1 cellular context compared by ENCODE assay signal in the genomic region with DNA sequence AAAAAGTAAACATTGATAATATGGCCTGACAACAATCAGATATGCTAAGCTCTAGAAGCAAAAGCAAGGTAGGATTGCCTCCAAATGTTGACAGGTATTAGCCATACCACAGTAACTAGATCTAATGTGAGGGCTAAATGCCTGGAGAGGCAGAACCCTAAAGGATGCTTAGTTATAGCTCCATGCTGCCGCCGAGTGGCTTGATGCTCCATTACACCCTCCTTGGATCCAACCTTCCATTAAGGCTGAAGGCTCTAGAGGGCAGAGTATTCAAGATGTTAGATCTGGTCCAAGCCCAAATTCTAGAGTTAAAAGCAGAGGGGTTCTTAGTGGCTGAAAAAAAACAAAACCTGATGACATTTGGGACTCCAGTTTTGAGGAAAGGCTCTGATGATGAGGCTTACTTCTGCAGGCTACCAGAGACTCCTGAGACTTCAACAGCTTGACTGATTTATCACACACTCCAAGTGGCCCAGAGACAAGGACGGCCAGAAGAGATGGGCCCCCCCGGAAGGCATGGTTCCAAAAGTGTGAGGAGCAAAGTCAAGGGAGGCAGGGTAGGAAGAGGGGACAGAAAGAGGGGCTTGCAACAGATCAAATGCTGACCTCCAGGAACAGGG.
A peak's percentile ranks its signal among the peaks of the same experiment; 100 is the strongest.
TF ChIP-seq lines count a peak whose summit lies in the region.

No MANE protein-coding gene starts in this region.

TF ChIP-seq in HepG2, 621 proteins besides CTCF, POLR2A, EP300 and RAD21 (continued from another document and continues in another):
- TF ChIP-seq SMC3 (IDR thresholded peaks at IDR 0.05; ENCODE audit: low read length) (peak; percentile 98), MTF2 (CRISPR knock-in tag; IDR thresholded peaks at IDR 0.05; ENCODE audit: borderline replicate concordance) (no peak), TOPORS (CRISPR knock-in tag; IDR thresholded peaks at IDR 0.05) (no peak), MAFG (CRISPR knock-in tag; IDR thresholded peaks at IDR 0.05) (no peak), RNF2 (conservative IDR thresholded peaks at IDR 0.05; ENCODE audit: low read depth) (no peak), ADNP (CRISPR knock-in tag; IDR thresholded peaks at IDR 0.05) (no peak), CC2D1A (CRISPR knock-in tag; IDR thresholded peaks at IDR 0.05) (no peak), ARNT2 (CRISPR knock-in tag; IDR thresholded peaks at IDR 0.05; ENCODE audit: low read depth) (0 out of 2 replicates have a peak, but pooled peaks have one; percentile 42), ZNF691 (CRISPR knock-in tag; IDR thresholded peaks at IDR 0.05; ENCODE audit: borderline replicate concordance, low read depth) (no peak), KDM6A (CRISPR knock-in tag; IDR thresholded peaks at IDR 0.05; ENCODE audit: low read depth) (no peak), ZNF460 (CRISPR knock-in tag; IDR thresholded peaks at IDR 0.05; ENCODE audit: borderline replicate concordance) (no peak), GPN1 (CRISPR knock-in tag; IDR thresholded peaks at IDR 0.05; ENCODE audit: borderline replicate concordance) (no peak), CEBPZ (IDR thresholded peaks at IDR 0.05; ENCODE audit: low read length) (no peak), ATF2 (CRISPR knock-in tag; IDR thresholded peaks at IDR 0.05) (0 out of 2 replicates have a peak, but pooled peaks have one; percentile 51), SMARCE1 (IDR thresholded peaks at IDR 0.05; ENCODE audit: borderline replicate concordance) (no peak), ARNT (IDR thresholded peaks at IDR 0.05) (no peak), STAG1 (CRISPR knock-in tag; IDR thresholded peaks at IDR 0.05) (peak; percentile 96), TP53 (CRISPR knock-in tag; conservative IDR thresholded peaks at IDR 0.05) (0 out of 2 replicates have a peak, but pooled peaks have one; percentile 41), KDM5B (CRISPR knock-in tag; IDR thresholded peaks at IDR 0.05; ENCODE audit: borderline replicate concordance) (no peak), ZNF703 (CRISPR knock-in tag; IDR thresholded peaks at IDR 0.05; ENCODE audit: borderline replicate concordance) (no peak), GABPA (IDR thresholded peaks at IDR 0.05; ENCODE audit: low read depth, low read length) (no peak), GABPA (CRISPR knock-in tag; IDR thresholded peaks at IDR 0.05; ENCODE audit: low read depth) (no peak), SRY (CRISPR knock-in tag; IDR thresholded peaks at IDR 0.05) (no peak), NCOA1 (CRISPR knock-in tag; IDR thresholded peaks at IDR 0.05) (no peak), ZBTB44 (CRISPR knock-in tag; IDR thresholded peaks at IDR 0.05) (no peak), E2F1 (CRISPR knock-in tag; IDR thresholded peaks at IDR 0.05) (no peak), ZNF615 (CRISPR knock-in tag; IDR thresholded peaks at IDR 0.05; ENCODE audit: borderline replicate concordance) (no peak), DNMT3B (CRISPR knock-in tag; conservative IDR thresholded peaks at IDR 0.05) (no peak), ZEB1 (IDR thresholded peaks at IDR 0.05; ENCODE audit: insufficient replicate concordance, low read depth) (no peak), CREM (IDR thresholded peaks at IDR 0.05) (no peak), CREM (CRISPR knock-in tag; IDR thresholded peaks at IDR 0.05) (no peak), ZNF607 (CRISPR knock-in tag; IDR thresholded peaks at IDR 0.05; ENCODE audit: borderline replicate concordance) (no peak), ZNF780A (CRISPR knock-in tag; IDR thresholded peaks at IDR 0.05) (no peak), ZSCAN25 (CRISPR knock-in tag; IDR thresholded peaks at IDR 0.05) (no peak), ZNF775 (CRISPR knock-in tag; IDR thresholded peaks at IDR 0.05; ENCODE audit: borderline replicate concordance) (no peak), ZBTB42 (CRISPR knock-in tag; IDR thresholded peaks at IDR 0.05) (no peak), NCOR1 (IDR thresholded peaks at IDR 0.05; ENCODE audit: borderline replicate concordance, low read length) (no peak)
- TF ChIP-seq, protein P1, sequence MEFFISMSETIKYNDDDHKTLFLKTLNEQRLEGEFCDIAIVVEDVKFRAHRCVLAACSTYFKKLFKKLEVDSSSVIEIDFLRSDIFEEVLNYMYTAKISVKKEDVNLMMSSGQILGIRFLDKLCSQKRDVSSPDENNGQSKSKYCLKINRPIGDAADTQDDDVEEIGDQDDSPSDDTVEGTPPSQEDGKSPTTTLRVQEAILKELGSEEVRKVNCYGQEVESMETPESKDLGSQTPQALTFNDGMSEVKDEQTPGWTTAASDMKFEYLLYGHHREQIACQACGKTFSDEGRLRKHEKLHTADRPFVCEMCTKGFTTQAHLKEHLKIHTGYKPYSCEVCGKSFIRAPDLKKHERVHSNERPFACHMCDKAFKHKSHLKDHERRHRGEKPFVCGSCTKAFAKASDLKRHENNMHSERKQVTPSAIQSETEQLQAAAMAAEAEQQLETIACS (CRISPR knock-in tag; IDR thresholded peaks at IDR 0.05): no peak
- TF ChIP-seq, protein P2, sequence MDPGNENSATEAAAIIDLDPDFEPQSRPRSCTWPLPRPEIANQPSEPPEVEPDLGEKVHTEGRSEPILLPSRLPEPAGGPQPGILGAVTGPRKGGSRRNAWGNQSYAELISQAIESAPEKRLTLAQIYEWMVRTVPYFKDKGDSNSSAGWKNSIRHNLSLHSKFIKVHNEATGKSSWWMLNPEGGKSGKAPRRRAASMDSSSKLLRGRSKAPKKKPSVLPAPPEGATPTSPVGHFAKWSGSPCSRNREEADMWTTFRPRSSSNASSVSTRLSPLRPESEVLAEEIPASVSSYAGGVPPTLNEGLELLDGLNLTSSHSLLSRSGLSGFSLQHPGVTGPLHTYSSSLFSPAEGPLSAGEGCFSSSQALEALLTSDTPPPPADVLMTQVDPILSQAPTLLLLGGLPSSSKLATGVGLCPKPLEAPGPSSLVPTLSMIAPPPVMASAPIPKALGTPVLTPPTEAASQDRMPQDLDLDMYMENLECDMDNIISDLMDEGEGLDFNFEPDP (CRISPR knock-in tag; conservative IDR thresholded peaks at IDR 0.05): no peak
- TF ChIP-seq, protein P3, sequence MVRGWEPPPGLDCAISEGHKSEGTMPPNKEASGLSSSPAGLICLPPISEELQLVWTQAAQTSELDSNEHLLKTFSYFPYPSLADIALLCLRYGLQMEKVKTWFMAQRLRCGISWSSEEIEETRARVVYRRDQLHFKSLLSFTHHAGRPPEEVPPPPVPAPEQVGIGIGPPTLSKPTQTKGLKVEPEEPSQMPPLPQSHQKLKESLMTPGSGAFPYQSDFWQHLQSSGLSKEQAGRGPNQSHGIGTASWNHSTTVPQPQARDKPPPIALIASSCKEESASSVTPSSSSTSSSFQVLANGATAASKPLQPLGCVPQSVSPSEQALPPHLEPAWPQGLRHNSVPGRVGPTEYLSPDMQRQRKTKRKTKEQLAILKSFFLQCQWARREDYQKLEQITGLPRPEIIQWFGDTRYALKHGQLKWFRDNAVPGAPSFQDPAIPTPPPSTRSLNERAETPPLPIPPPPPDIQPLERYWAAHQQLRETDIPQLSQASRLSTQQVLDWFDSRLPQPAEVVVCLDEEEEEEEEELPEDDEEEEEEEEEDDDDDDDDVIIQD (CRISPR knock-in tag; IDR thresholded peaks at IDR 0.05; ENCODE audit: low read depth): no peak
- TF ChIP-seq, protein P4, sequence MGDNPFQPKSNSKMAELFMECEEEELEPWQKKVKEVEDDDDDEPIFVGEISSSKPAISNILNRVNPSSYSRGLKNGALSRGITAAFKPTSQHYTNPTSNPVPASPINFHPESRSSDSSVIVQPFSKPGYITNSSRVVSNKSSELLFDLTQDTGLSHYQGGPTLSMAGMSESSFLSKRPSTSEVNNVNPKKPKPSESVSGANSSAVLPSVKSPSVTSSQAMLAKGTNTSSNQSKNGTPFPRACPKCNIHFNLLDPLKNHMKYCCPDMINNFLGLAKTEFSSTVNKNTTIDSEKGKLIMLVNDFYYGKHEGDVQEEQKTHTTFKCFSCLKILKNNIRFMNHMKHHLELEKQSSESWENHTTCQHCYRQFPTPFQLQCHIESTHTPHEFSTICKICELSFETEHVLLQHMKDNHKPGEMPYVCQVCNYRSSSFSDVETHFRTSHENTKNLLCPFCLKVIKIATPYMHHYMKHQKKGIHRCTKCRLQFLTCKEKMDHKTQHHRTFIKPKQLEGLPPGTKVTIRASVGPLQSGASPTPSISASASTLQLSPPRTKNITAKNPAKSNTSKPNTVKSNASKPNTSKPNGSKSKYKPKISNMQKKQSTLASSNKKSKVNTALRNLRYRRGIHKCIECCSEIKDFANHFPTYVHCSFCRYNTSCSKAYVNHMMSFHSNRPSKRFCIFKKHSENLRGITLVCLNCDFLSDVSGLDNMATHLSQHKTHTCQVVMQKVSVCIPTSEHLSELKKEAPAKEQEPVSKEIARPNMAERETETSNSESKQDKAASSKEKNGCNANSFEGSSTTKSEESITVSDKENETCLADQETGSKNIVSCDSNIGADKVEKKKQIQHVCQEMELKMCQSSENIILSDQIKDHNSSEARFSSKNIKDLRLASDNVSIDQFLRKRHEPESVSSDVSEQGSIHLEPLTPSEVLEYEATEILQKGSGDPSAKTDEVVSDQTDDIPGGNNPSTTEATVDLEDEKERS (CRISPR knock-in tag; IDR thresholded peaks at IDR 0.05): no peak
- TF ChIP-seq, protein P5, sequence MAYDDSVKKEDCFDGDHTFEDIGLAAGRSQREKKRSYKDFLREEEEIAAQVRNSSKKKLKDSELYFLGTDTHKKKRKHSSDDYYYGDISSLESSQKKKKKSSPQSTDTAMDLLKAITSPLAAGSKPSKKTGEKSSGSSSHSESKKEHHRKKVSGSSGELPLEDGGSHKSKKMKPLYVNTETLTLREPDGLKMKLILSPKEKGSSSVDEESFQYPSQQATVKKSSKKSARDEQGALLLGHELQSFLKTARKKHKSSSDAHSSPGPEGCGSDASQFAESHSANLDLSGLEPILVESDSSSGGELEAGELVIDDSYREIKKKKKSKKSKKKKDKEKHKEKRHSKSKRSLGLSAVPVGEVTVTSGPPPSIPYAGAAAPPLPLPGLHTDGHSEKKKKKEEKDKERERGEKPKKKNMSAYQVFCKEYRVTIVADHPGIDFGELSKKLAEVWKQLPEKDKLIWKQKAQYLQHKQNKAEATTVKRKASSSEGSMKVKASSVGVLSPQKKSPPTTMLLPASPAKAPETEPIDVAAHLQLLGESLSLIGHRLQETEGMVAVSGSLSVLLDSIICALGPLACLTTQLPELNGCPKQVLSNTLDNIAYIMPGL (CRISPR knock-in tag; IDR thresholded peaks at IDR 0.05; ENCODE audit: borderline replicate concordance in 1 of 2, low read depth in 1 of 2): peak in 1 of 2 experiments; percentile 36; a peak in 1 of 4 replicates
